In the genomic region with DNA sequence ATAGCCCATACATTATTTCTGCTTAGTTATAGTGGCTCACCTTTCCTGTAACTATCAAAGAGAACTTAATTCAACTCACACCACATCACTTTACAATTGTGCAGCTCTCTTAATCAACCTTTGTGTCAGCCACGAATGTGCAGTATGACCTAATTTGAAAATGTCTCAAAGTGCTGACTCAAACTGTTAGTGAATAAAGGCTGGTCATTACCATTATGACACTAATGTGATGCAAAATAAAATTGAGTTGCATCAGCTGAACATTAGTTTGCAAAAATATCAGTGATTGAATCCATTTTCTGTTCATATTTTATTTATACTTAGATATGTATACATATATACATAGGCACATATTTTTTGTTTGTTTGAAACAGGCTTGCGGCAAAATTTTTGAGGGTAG, we compare ENCODE assay signal across 1 cellular context.
TF ChIP-seq lines count a peak whose summit lies in the region.

No MANE protein-coding gene starts in this region.

TF ChIP-seq in GM12878, 131 proteins besides CTCF, POLR2A, EP300 and RAD21 (continued from another document):
- TF ChIP-seq SMARCA5 (IDR thresholded peaks at IDR 0.05) (no peak), MXI1 (IDR thresholded peaks at IDR 0.05; ENCODE audit: low read depth, low read length) (no peak), BHLHE40 (IDR thresholded peaks at IDR 0.05; ENCODE audit: borderline replicate concordance in 1 of 2, low read depth in 2 of 2, low read length in 1 of 2) (no peak), IRF4 (IDR thresholded peaks at IDR 0.05; ENCODE audit: low read depth, low read length) (no peak), TARDBP (IDR thresholded peaks at IDR 0.05; ENCODE audit: borderline replicate concordance) (no peak), GABPA (IDR thresholded peaks at IDR 0.05; ENCODE audit: low read depth) (no peak), BCL11A (IDR thresholded peaks at IDR 0.05; ENCODE audit: low read depth, low read length) (no peak), TCF3 (IDR thresholded peaks at IDR 0.05; ENCODE audit: borderline replicate concordance, insufficient read depth, low read depth, low read length) (no peak), SP1 (IDR thresholded peaks at IDR 0.05; ENCODE audit: low read depth, low read length) (no peak)
- TF ChIP-seq, protein P1, sequence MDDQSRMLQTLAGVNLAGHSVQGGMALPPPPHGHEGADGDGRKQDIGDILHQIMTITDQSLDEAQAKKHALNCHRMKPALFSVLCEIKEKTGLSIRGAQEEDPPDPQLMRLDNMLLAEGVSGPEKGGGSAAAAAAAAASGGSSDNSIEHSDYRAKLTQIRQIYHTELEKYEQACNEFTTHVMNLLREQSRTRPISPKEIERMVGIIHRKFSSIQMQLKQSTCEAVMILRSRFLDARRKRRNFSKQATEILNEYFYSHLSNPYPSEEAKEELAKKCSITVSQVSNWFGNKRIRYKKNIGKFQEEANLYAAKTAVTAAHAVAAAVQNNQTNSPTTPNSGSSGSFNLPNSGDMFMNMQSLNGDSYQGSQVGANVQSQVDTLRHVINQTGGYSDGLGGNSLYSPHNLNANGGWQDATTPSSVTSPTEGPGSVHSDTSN (IDR thresholded peaks at IDR 0.05; ENCODE audit: insufficient replicate concordance, low read depth, low read length): no peak
